ENCODE assay signal across 18 cellular contexts in genomic region chr7:6231184-6231583, GRCh38. TPM values are rescaled to one million over a fixed set of nuclear protein-coding genes. Genes with fewer than 3 reads are reported as not detected.
DNase-seq lines count a peak whose midpoint lies in the region; ATAC-seq, FAIRE-seq and TF ChIP-seq lines count a peak whose summit lies in the region.
"Had no signal": no experiment of that assay in that cellular context is flagged by ENCODE, and none has a peak within 500 bp of the region (broad histone marks: within the 10 kb centered on the region; RNA-seq: fewer than 3 reads in every experiment).

No MANE protein-coding gene starts in this region.

- peak overlapping the region in 1 of 2 experiments; percentile 31; a peak in 1 of 4 replicates for H4K8ac ChIP-seq in IMR-90 (ENCODE audit: low read depth in 2 of 2, low read length in 2 of 2)

- peaks cover 79% of the 10 kb centered on the region for H3K4me1 Mint-ChIP-seq in osteocyte (ENCODE audit: unreplicated experiment)

- peak overlapping the region; percentile 81 for H3K27ac Mint-ChIP-seq in osteocyte (ENCODE audit: unreplicated experiment)

- WGBS in IMR-90 (ENCODE audit: extremely low coverage in 2 of 2, insufficient read length in 1 of 2), 2 experiments: 40% methylated on average over 1 of the region's 7 CpGs; no CpG with 5 or more reads in 1 of the 2 experiments

- POLR2A ChIA-PET in IMR-90 (lab: Charles Lee; ENCODE audit: unreplicated experiment): no interaction called here

- no peak overlapping the region for H3K9ac ChIP-seq in IMR-90 (ENCODE audit: low read depth, low read length)
- H3K9ac ChIP-seq: BLaER1 had no signal

- dilution Hi-C loops in IMR-90 (cut with HindIII; ENCODE audit: low sequenced_read_pairs, unreplicated experiment): no loop called here

- no peaks in the 10 kb centered on the region for H3K36me3 Mint-ChIP-seq in osteocyte (ENCODE audit: unreplicated experiment)

- CTCF ChIA-PET in IMR-90 (lab: Yijun Ruan, JAX): no interaction called here

- no peaks in the 10 kb centered on the region for H3K9me3 ChIP-seq in IMR-90 (ENCODE audit: control insufficient read depth, insufficient read depth, low read length)
- H3K9me3 ChIP-seq: BLaER1 had no signal

- H3K27ac ChIP-seq in IMR-90 (ENCODE audit: insufficient read depth, low read length): no peak overlapping the region
- H3K27ac ChIP-seq in foreskin keratinocyte: no peak overlapping the region
- H3K27ac ChIP-seq: BLaER1, HL-60 had no signal

- in situ Hi-C loops in IMR-90 (cut with MboI; ENCODE audit: low sequenced_read_pairs): no loop called here

- no peak overlapping the region for H2BK20ac ChIP-seq in IMR-90 (ENCODE audit: low read depth, low read length)

- H2AFZ ChIP-seq in IMR-90 (replicated peaks; ENCODE audit: low read length, poor library complexity): no peak overlapping the region

- H3K27me3 ChIP-seq in IMR-90 (ENCODE audit: control insufficient read depth, insufficient read depth, low read length) (no peaks in the 10 kb centered on the region), foreskin keratinocyte (no peaks in the 10 kb centered on the region)
- H3K27me3 ChIP-seq: BLaER1 had no signal

- H3K4me3 ChIP-seq in IMR-90 (ENCODE audit: insufficient read depth, low read depth, low read length): no peak overlapping the region
- H3K4me3 ChIP-seq: BLaER1, K562 had no signal

- H3K27me3 Mint-ChIP-seq in osteocyte (ENCODE audit: unreplicated experiment): no peaks in the 10 kb centered on the region

- no peaks in the 10 kb centered on the region for H3K36me3 ChIP-seq in IMR-90 (ENCODE audit: control insufficient read depth, insufficient read depth, low read length)
- H3K36me3 ChIP-seq: BLaER1 had no signal

- TF ChIP-seq POLR2A in GM12891 (IDR thresholded peaks at IDR 0.05; ENCODE audit: low read depth, low read length): no peak
- TF ChIP-seq POLR2A in IMR-90 (IDR thresholded peaks at IDR 0.05; ENCODE audit: low read depth, low read length): no peak

- H3K56ac ChIP-seq in IMR-90 (ENCODE audit: extremely low read depth, insufficient read depth, low read length): no peak overlapping the region

- no peak for DNase-seq in GM12891 (ENCODE audit: insufficient read length, low spot score)
- DNase-seq in IMR-90: no peak
- DNase-seq in foreskin keratinocyte: no peak
- no peak for DNase-seq in osteocyte (ENCODE audit: extremely low spot score, unreplicated experiment)
- DNase-seq in NCI-H146 (lab: John Stamatoyannopoulos, UW): no peak
- no peak for DNase-seq in NCI-H2029 (lab: John Stamatoyannopoulos, UW)
- DNase-seq: GF-D8, NCI-H2107, NCI-H446, NCI-H82, SHP77 treated with DMSO at 0.1 percent for 48 hours, SW 1271 had no signal

- BruUV-seq in IMR-90 (replicated peaks; lab: Mats Ljungman, UMichigan): no TSS peak

- H3K4me3 Mint-ChIP-seq in osteocyte (ENCODE audit: unreplicated experiment): peak overlapping the region; percentile 6

- no peak overlapping the region for H2BK15ac ChIP-seq in IMR-90 (ENCODE audit: low read depth, low read length)

- intact Hi-C loops in IMR-90 (cut with micrococcal nuclease): no loop called here

- no peak overlapping the region for H3K14ac ChIP-seq in IMR-90 (replicated peaks; ENCODE audit: low read depth, low read length)

- 0 out of 2 replicates have a peak overlapping the region, but pooled peaks have one; percentile 35 for H2AK5ac ChIP-seq in IMR-90 (ENCODE audit: low read depth, low read length)

- no peak overlapping the region for H2BK5ac ChIP-seq in IMR-90 (ENCODE audit: low read depth, low read length, poor library complexity, severe bottlenecking)

- no peak for TF ChIP-seq RAD21 in IMR-90 (IDR thresholded peaks at IDR 0.05; ENCODE audit: low read length)

- H4K5ac ChIP-seq in IMR-90 (ENCODE audit: low read depth, low read length): 0 out of 2 replicates have a peak overlapping the region, but pooled peaks have one; percentile 12

- FAIRE-seq in GM12891 (lab: Jason Lieb, UNC): peak; percentile 28
- FAIRE-seq: K562, RCC 7860 had no signal

- H2AK9ac ChIP-seq in IMR-90 (replicated peaks; ENCODE audit: low read depth, low read length, poor library complexity): no peak overlapping the region

- no peak overlapping the region for H4K91ac ChIP-seq in IMR-90 (ENCODE audit: insufficient read depth, low read depth, low read length)

- H3K4me2 ChIP-seq in IMR-90 (ENCODE audit: low read depth, low read length): peak overlapping the region; percentile 20
- H3K4me2 ChIP-seq: BLaER1 had no signal

- no peak overlapping the region for H3K18ac ChIP-seq in IMR-90 (ENCODE audit: low read depth, low read length)

- H3K23ac ChIP-seq in IMR-90 (ENCODE audit: low read depth, low read length): no peak overlapping the region

- H2BK120ac ChIP-seq in IMR-90 (ENCODE audit: low read depth, low read length): no peak overlapping the region

- peaks cover 16% of the 10 kb centered on the region for H3K9me1 ChIP-seq in IMR-90 (ENCODE audit: insufficient read depth, low read length)

- TF ChIP-seq CTCF in IMR-90 (conservative IDR thresholded peaks at IDR 0.05; ENCODE audit: low read depth, low read length) (no peak), foreskin keratinocyte (conservative IDR thresholded peaks at IDR 0.05) (no peak), osteocyte (IDR thresholded peaks at IDR 0.05) (no peak)

- H3K4me1 ChIP-seq in IMR-90 (ENCODE audit: control insufficient read depth, insufficient read depth, low read length) (peaks cover 24% of the 10 kb centered on the region), foreskin keratinocyte (peaks cover 13% of the 10 kb centered on the region)

- ATAC-seq in IMR-90 (ENCODE audit: low read depth): no peak
- peak; percentile 20 for ATAC-seq in foreskin keratinocyte
- ATAC-seq in HG03135 (IDR thresholded peaks at IDR 0.05; ENCODE audit: unreplicated experiment): no peak
- ATAC-seq: HCT116, K562 had no signal

- H4K20me1 ChIP-seq in IMR-90 (ENCODE audit: insufficient read depth, low read length): peaks cover 18% of the 10 kb centered on the region; the same call in 1 of the 2 replicates

- H3K79me1 ChIP-seq in IMR-90 (ENCODE audit: low read depth in 1 of 2, low read length in 2 of 2): peaks cover 24 to 83% of the 10 kb centered on the region in 2 experiments

- H3K4ac ChIP-seq in IMR-90 (ENCODE audit: low read depth, low read length): no peak overlapping the region

- H3K9me3 Mint-ChIP-seq in osteocyte (ENCODE audit: unreplicated experiment): no peaks in the 10 kb centered on the region

TF ChIP-seq in GM12891, 5 proteins besides CTCF, POLR2A, EP300 and RAD21:
- no peak for TF ChIP-seq POU2F2 (IDR thresholded peaks at IDR 0.05; ENCODE audit: low read depth, low read length)
- TF ChIP-seq SPI1 (IDR thresholded peaks at IDR 0.05; ENCODE audit: low read depth, low read length): no peak
- TF ChIP-seq TAF1 (IDR thresholded peaks at IDR 0.05; ENCODE audit: low read depth, low read length): no peak
- TF ChIP-seq PAX5 (IDR thresholded peaks at IDR 0.05; ENCODE audit: insufficient read depth, low read length, severe bottlenecking): no peak
- TF ChIP-seq POLR2AphosphoS5 (IDR thresholded peaks at IDR 0.05; ENCODE audit: low read depth, low read length): no peak

TF ChIP-seq in IMR-90, 13 proteins besides CTCF, POLR2A, EP300 and RAD21:
- TF ChIP-seq USF2 (IDR thresholded peaks at IDR 0.05; ENCODE audit: low read depth, low read length) (no peak), FOS (IDR thresholded peaks at IDR 0.05; ENCODE audit: low read depth, low read length) (no peak), ELK1 (IDR thresholded peaks at IDR 0.05; ENCODE audit: borderline replicate concordance, low read depth, low read length) (no peak), NFE2L2 (IDR thresholded peaks at IDR 0.05; ENCODE audit: low read depth, low read length) (no peak), MAZ (IDR thresholded peaks at IDR 0.05; ENCODE audit: borderline replicate concordance, low read depth, low read length) (no peak), CHD1 (IDR thresholded peaks at IDR 0.05; ENCODE audit: low read depth, low read length) (no peak), MAFK (IDR thresholded peaks at IDR 0.05; ENCODE audit: low read depth, low read length) (no peak), RCOR1 (IDR thresholded peaks at IDR 0.05; ENCODE audit: insufficient replicate concordance, low read length) (no peak), CEBPB (IDR thresholded peaks at IDR 0.05; ENCODE audit: low read depth, low read length) (no peak), BHLHE40 (IDR thresholded peaks at IDR 0.05; ENCODE audit: low read depth, low read length) (no peak), SMC3 (IDR thresholded peaks at IDR 0.05; ENCODE audit: low read depth, low read length) (no peak)

RNA-seq across cellular contexts. Expression of gene CYTH3, which starts 41.2 kb away (rescaled TPM):
- 26.3 TPM for polyA plus RNA-seq in GM12891 (2012; ENCODE audit: low read depth, missing spikeins)
- total RNA-seq in IMR-90 (2012; rRNA removed) (14.2 TPM in 2 replicates), foreskin keratinocyte (35.7 and 38.0 TPM in 2 replicates), osteocyte (63.9 and 66.6 TPM in 2 replicates)
- polyA plus RNA-seq in IMR-90 (2012; rRNA removed) (34.5 and 34.8 TPM in 2 replicates), foreskin keratinocyte (16.2 and 19.7 TPM in 2 replicates)
- 13.5 and 24.2 TPM in 2 replicates for polyA plus RNA-seq in IMR-90 (2012; cell fraction: cytosol; rRNA removed)
- 74.6 and 95.8 TPM in 2 replicates for polyA plus RNA-seq in IMR-90 (2012; cell fraction: nucleus; rRNA removed; ENCODE audit: low replicate concordance)
